11 cellular contexts compared by ENCODE assay signal in genomic region chr15:68316061-68316804, GRCh38. TPM values are rescaled to one million over a fixed set of nuclear protein-coding genes. Genes with fewer than 3 reads are reported as not detected.
DNase-seq lines count a peak whose midpoint lies in the region; ATAC-seq and TF ChIP-seq lines count a peak whose summit lies in the region.
"Had no signal": no experiment of that assay in that cellular context is flagged by ENCODE, and none has a peak within 500 bp of the region (broad histone marks: within the 10 kb centered on the region; RNA-seq: fewer than 3 reads in every experiment).

No MANE protein-coding gene starts in this region.

- H3K4me3 ChIP-seq in OCI-LY3 (ENCODE audit: low read length) (no peak overlapping the region), epithelial cell of proximal tubule (ENCODE audit: low read depth, low read length) (no peak overlapping the region), sigmoid colon (no peak overlapping the region)

- H3K9me3 ChIP-seq in OCI-LY3 (ENCODE audit: insufficient read depth, low read length), result no peaks in the 10 kb centered on the region
- H3K9me3 ChIP-seq in sigmoid colon, result no peaks in the 10 kb centered on the region

- no peaks in the 10 kb centered on the region for H4K20me1 ChIP-seq in OCI-LY3 (ENCODE audit: insufficient read depth, low read length)

- peak; percentile 51 for DNase-seq in activated CD8-positive, alpha-beta memory T cell treated with anti-CD3 and anti-CD28 coated beads for 24 hours
- no peak for DNase-seq in activated CD8-positive, alpha-beta memory T cell treated with anti-CD3 and anti-CD28 coated beads, Interleukin-2, amount 10 ng/mL, durations not matched to agents 7 days and 5 days
- DNase-seq in epithelial cell of proximal tubule (ENCODE audit: low read depth) (no peak), sigmoid colon (peak; percentile 58), GDM1 (lab: John Stamatoyannopoulos, UW) (no peak), dedifferentiated amniotic fluid mesenchymal stem cell (ENCODE audit: extremely low spot score) (no peak)
- DNase-seq: activated CD4-positive, alpha-beta T cell treated with anti-CD3 and anti-CD28 coated beads for 1 hour; CD4-positive, CD25-positive, alpha-beta regulatory T cell had no signal

- no peaks in the 10 kb centered on the region for H3K9me3 Mint-ChIP-seq in activated CD8-positive, alpha-beta memory T cell treated with anti-CD3 and anti-CD28 coated beads, Interleukin-2, amount 10 ng/mL, durations not matched to agents 7 days and 5 days (ENCODE audit: low read depth)
- H3K9me3 Mint-ChIP-seq: CD4-positive, CD25-positive, alpha-beta regulatory T cell; stimulated activated naive CD8-positive, alpha-beta T cell treated with anti-CD3 and anti-CD28 coated beads, Interleukin-15, Interleukin-2, amounts not matched to agents 100 ng/mL and 50 ng/mL, for 24 hours had no signal

- no peaks in the 10 kb centered on the region for H3K36me3 ChIP-seq in OCI-LY3 (replicated peaks; ENCODE audit: low read depth, low read length)
- H3K36me3 ChIP-seq in sigmoid colon, result no peaks in the 10 kb centered on the region

- H3K27ac Mint-ChIP-seq in activated CD8-positive, alpha-beta memory T cell treated with anti-CD3 and anti-CD28 coated beads, Interleukin-2, amount 10 ng/mL, durations not matched to agents 7 days and 5 days, result no peak overlapping the region
- H3K27ac Mint-ChIP-seq: CD4-positive, CD25-positive, alpha-beta regulatory T cell; stimulated activated naive CD8-positive, alpha-beta T cell treated with anti-CD3 and anti-CD28 coated beads, Interleukin-15, Interleukin-2, amounts not matched to agents 100 ng/mL and 50 ng/mL, for 24 hours had no signal

- intact Hi-C loops in sigmoid colon (cut with DNase I), result no loop called here

- TF ChIP-seq POLR2A in sigmoid colon (IDR thresholded peaks at IDR 0.05), result no peak

- CTCF ChIA-PET in activated CD8-positive, alpha-beta memory T cell treated with anti-CD3 and anti-CD28 coated beads, Interleukin-2, amount 10 ng/mL, durations not matched to agents 7 days and 5 days (lab: Charles Lee), result interaction anchor here (2.6 kb wide), 1 partner anchor 10 kb away, joined by 13 read pairs; no protein-coding TSS in a partner anchor

- no peak overlapping the region for H3K4me2 ChIP-seq in OCI-LY3 (ENCODE audit: low read length)

- no peaks in the 10 kb centered on the region for H3K79me2 ChIP-seq in OCI-LY3 (ENCODE audit: low read length)

- H3K9ac ChIP-seq in OCI-LY3 (ENCODE audit: low read length), result no peak overlapping the region

- H3K27me3 Mint-ChIP-seq in activated CD8-positive, alpha-beta memory T cell treated with anti-CD3 and anti-CD28 coated beads, Interleukin-2, amount 10 ng/mL, durations not matched to agents 7 days and 5 days, result peaks cover 5% of the 10 kb centered on the region
- H3K27me3 Mint-ChIP-seq: stimulated activated naive CD8-positive, alpha-beta T cell treated with anti-CD3 and anti-CD28 coated beads, Interleukin-15, Interleukin-2, amounts not matched to agents 100 ng/mL and 50 ng/mL, for 24 hours had no signal

- H3K27ac ChIP-seq in OCI-LY3 (ENCODE audit: low read length) (no peak overlapping the region), sigmoid colon (no peak overlapping the region)

- 70 to 79% methylated on average over 17 of the region's 17 CpGs for WGBS in sigmoid colon, 2 donors

- TF ChIP-seq CTCF in OCI-LY3 (IDR thresholded peaks at IDR 0.05; ENCODE audit: low read depth, low read length), result peak; percentile 69
- TF ChIP-seq CTCF in epithelial cell of proximal tubule (conservative IDR thresholded peaks at IDR 0.05; ENCODE audit: low read depth, low read length), result peak; percentile 49
- TF ChIP-seq CTCF in sigmoid colon (IDR thresholded peaks at IDR 0.05), result no peak

- TF ChIP-seq EP300 in sigmoid colon (IDR thresholded peaks at IDR 0.05), result no peak

- ATAC-seq in activated CD8-positive, alpha-beta memory T cell treated with anti-CD3 and anti-CD28 coated beads, Interleukin-2, amount 10 ng/mL, durations not matched to agents 7 days and 5 days, result no peak
- no peak for ATAC-seq in HG03442 (IDR thresholded peaks at IDR 0.05; ENCODE audit: unreplicated experiment)

- no peaks in the 10 kb centered on the region for H3K4me1 ChIP-seq in OCI-LY3 (ENCODE audit: low read length)
- H3K4me1 ChIP-seq in sigmoid colon, result no peaks in the 10 kb centered on the region

- H3K4me3 Mint-ChIP-seq in activated CD8-positive, alpha-beta memory T cell treated with anti-CD3 and anti-CD28 coated beads, Interleukin-2, amount 10 ng/mL, durations not matched to agents 7 days and 5 days, result no peak overlapping the region
- H3K4me3 Mint-ChIP-seq: CD4-positive, CD25-positive, alpha-beta regulatory T cell; stimulated activated naive CD8-positive, alpha-beta T cell treated with anti-CD3 and anti-CD28 coated beads, Interleukin-15, Interleukin-2, amounts not matched to agents 100 ng/mL and 50 ng/mL, for 24 hours had no signal

- no peaks in the 10 kb centered on the region for H3K27me3 ChIP-seq in OCI-LY3 (ENCODE audit: low read depth, low read length)
- H3K27me3 ChIP-seq in sigmoid colon, result no peaks in the 10 kb centered on the region

- no peaks in the 10 kb centered on the region for H3K36me3 Mint-ChIP-seq in activated CD8-positive, alpha-beta memory T cell treated with anti-CD3 and anti-CD28 coated beads, Interleukin-2, amount 10 ng/mL, durations not matched to agents 7 days and 5 days
- H3K36me3 Mint-ChIP-seq: CD4-positive, CD25-positive, alpha-beta regulatory T cell had no signal

- H3K4me1 Mint-ChIP-seq in activated CD8-positive, alpha-beta memory T cell treated with anti-CD3 and anti-CD28 coated beads, Interleukin-2, amount 10 ng/mL, durations not matched to agents 7 days and 5 days, result no peaks in the 10 kb centered on the region
- H3K4me1 Mint-ChIP-seq: CD4-positive, CD25-positive, alpha-beta regulatory T cell had no signal

- no peak overlapping the region for H2AFZ ChIP-seq in OCI-LY3 (ENCODE audit: low read depth, low read length)

RNA-seq across cellular contexts. Expression of gene FEM1B, which starts 38.7 kb away (rescaled TPM):
- 10 to 100 TPM; 48.3 to 50.1 TPM for total RNA-seq in activated CD8-positive, alpha-beta memory T cell treated with anti-CD3 and anti-CD28 coated beads, Interleukin-2, amount 10 ng/mL, durations not matched to agents 7 days and 5 days
- total RNA-seq in epithelial cell of proximal tubule (19.9 and 20.2 TPM in 2 replicates), sigmoid colon (10 to 100 TPM; 54.7 to 64.2 (median 62.8) TPM)
- polyA plus RNA-seq in sigmoid colon, result 10 to 100 TPM; 11.4 to 12.9 (median 11.6) TPM

Comparison
In these comparisons a context has a peak if more than half of its experiments do, and no peak if none do; other contexts are left out.
1. DNase-seq: peak in activated CD8-positive, alpha-beta memory T cell treated with anti-CD3 and anti-CD28 coated beads for 24 hours (single experiment) and sigmoid colon (single experiment); none in activated CD8-positive, alpha-beta memory T cell treated with anti-CD3 and anti-CD28 coated beads, Interleukin-2, amount 10 ng/mL, durations not matched to agents 7 days and 5 days (single experiment), epithelial cell of proximal tubule (single experiment), GDM1 (single experiment) and dedifferentiated amniotic fluid mesenchymal stem cell (single experiment).
2. CTCF ChIP-seq: peak in OCI-LY3 (single experiment) and epithelial cell of proximal tubule (single experiment); none in sigmoid colon (0 of 4).